Comparison of ENCODE assay signal across 11 cellular contexts in the genomic region with DNA sequence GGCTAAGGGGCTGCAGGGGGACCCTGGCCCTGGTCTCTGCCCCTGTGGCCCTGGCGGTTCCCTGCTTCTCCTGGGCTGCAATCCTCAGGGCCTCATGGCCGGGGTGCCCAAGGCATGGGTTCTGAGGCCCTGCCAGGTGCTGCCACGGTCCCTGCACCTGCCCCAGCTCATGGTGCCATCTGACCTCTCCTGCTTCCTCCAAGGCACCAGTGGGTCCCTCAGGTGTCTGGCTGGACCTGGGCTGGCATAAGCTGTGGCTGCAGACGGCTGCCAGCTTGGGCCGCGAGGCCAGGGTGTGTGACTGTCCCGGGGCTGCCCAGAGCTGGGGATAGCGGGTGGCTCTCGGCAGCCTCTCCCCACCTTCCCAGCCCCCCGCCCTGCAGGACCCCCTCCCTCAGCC. TPM values are rescaled to one million over a fixed set of nuclear protein-coding genes. Genes with fewer than 3 reads are reported as not detected.
"Had no signal": no experiment of that assay in that cellular context is flagged by ENCODE, and none has a peak within 500 bp of the region (broad histone marks: within the 10 kb centered on the region; RNA-seq: fewer than 3 reads in every experiment).

No MANE protein-coding gene starts in this region.

- H3K9me3 ChIP-seq: HAP-1 had no signal

- H3K27ac ChIP-seq: GM23248, HL-60 had no signal

- FAIRE-seq: K562 had no signal

- H3K4me1 ChIP-seq: HAP-1 had no signal

- DNase-seq: GM23248, GOT3, H7, HFFc6, IMR-90 had no signal

- H3K9ac ChIP-seq: GM23248 had no signal

- H3K4me3 ChIP-seq: GM23248, HAP-1, K562 had no signal

- H3K36me3 ChIP-seq: HAP-1 had no signal

- H2AFZ ChIP-seq: GM23248 had no signal

- ATAC-seq: HCT116 had no signal

RNA-seq across cellular contexts. Expression of gene INS, which starts 2.0 kb away (rescaled TPM):
- total RNA-seq: GM23248, H4, H7, HFFc6, HT1080, IMR-90, K562 had no signal
- polyA plus RNA-seq: GM23248, IMR-90, K562 had no signal

RNA-seq across cellular contexts. Expression of gene TH, which starts 12.6 kb away (rescaled TPM):
- total RNA-seq: GM23248, H4, H7, HFFc6, HT1080, IMR-90, K562 had no signal
- polyA plus RNA-seq: GM23248, K562 had no signal

RNA-seq across cellular contexts. Expression of gene IGF2, which starts 19.8 kb away (rescaled TPM):
- total RNA-seq: GM23248 had no signal
- polyA plus RNA-seq: K562 had no signal
